ENCODE assay signal across 8 cellular contexts in the genomic region with DNA sequence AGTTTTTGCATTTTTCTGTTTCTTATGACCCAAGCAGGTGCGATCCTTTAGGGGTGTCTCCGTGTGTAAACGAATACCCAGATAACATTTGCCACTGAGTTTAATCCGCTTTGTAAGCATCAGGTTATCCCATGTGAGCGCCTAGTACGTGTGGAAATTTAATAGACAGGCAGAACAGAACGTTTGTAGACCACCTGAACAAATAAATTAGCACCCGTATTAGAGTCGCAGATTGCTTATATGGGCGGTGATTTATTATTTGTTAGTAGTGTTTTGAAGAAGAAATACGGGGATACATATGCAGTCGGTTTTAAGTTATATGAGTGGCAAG. TPM values are rescaled to one million over a fixed set of nuclear protein-coding genes. Genes with fewer than 3 reads are reported as not detected.
DNase-seq lines count a peak whose midpoint lies in the region; FAIRE-seq and TF ChIP-seq lines count a peak whose summit lies in the region.

No MANE protein-coding gene starts in this region.

- TF ChIP-seq POLR2A in endothelial cell of umbilical vein (IDR thresholded peaks at IDR 0.05; ENCODE audit: low read depth, low read length) = no peak

- FAIRE-seq in D721Med (lab: Jason Lieb, UNC) = peak; percentile 92
- no peak for FAIRE-seq in endothelial cell of umbilical vein (lab: Jason Lieb, UNC)

- in situ Hi-C loops in GM23248 (cut with MboI) = no loop called here

- intact Hi-C loops in endothelial cell of umbilical vein (cut with micrococcal nuclease) = loop anchor here (1.0 kb wide), 6 partner anchors 29 to 418 kb away; partner anchors contain the start of gene ARHGDIB

- peak overlapping the region; percentile 99 for H3K9ac ChIP-seq in GM23248
- H3K9ac ChIP-seq in endothelial cell of umbilical vein (replicated peaks; ENCODE audit: extremely low read depth, insufficient read depth, low read length) = peak overlapping the region; percentile 79
- H3K9ac ChIP-seq in parathyroid adenoma = no peak overlapping the region

- H3K36me3 ChIP-seq in GM23248 (ENCODE audit: low read depth) (peaks cover 8% of the 10 kb centered on the region; the same call in 1 of the 2 replicates), MG63 (peaks cover 24% of the 10 kb centered on the region), endothelial cell of umbilical vein (ENCODE audit: control insufficient read depth in 2 of 2, extremely low read depth in 1 of 2, insufficient read depth in 2 of 2, low read length in 2 of 2) (peaks cover 4 to 9% of the 10 kb centered on the region in 2 experiments), parathyroid adenoma (ENCODE audit: control insufficient read depth, insufficient read depth, low read length) (no peaks in the 10 kb centered on the region)

- H3K9me3 ChIP-seq in GM23248 (ENCODE audit: low read depth) (no peaks in the 10 kb centered on the region), MG63 (no peaks in the 10 kb centered on the region), endothelial cell of umbilical vein (replicated peaks; ENCODE audit: control insufficient read depth, insufficient read depth, low read length) (no peaks in the 10 kb centered on the region), parathyroid adenoma (ENCODE audit: control insufficient read depth, low read length) (no peaks in the 10 kb centered on the region)

- no peak for TF ChIP-seq CTCF in D721Med (IDR thresholded peaks at IDR 0.05; ENCODE audit: insufficient read depth, missing control alignments)
- TF ChIP-seq CTCF in endothelial cell of umbilical vein (IDR thresholded peaks at IDR 0.05; ENCODE audit: extremely low read depth in 1 of 2, insufficient read depth in 1 of 2, low read depth in 1 of 2, low read length in 2 of 2) = no peak
- TF ChIP-seq CTCF in parathyroid adenoma (IDR thresholded peaks at IDR 0.05) = no peak

- POLR2A ChIA-PET in endothelial cell of umbilical vein (lab: Charles Lee) = interaction anchor here (0.7 to 1.3 kb wide), 5 partner anchors 29 to 156 kb away, joined by 3 to 12 read pairs (median 6); a partner anchor contains a TSS

- peaks cover 15% of the 10 kb centered on the region for H3K4me1 ChIP-seq in GM23248 (ENCODE audit: insufficient read depth)
- peaks cover 17% of the 10 kb centered on the region for H3K4me1 ChIP-seq in endothelial cell of umbilical vein (ENCODE audit: control insufficient read depth, extremely low read depth, insufficient read depth, low read length)
- H3K4me1 ChIP-seq in parathyroid adenoma = peaks cover 3% of the 10 kb centered on the region

- DNase-seq in D721Med (ENCODE audit: insufficient read length, low spot score) (no peak), GM23248 (no peak), MG63 (no peak), endothelial cell of umbilical vein (ENCODE audit: low read depth, low spot score) (no peak), SIG-M5 (lab: John Stamatoyannopoulos, UW) (no peak), HCEC 1CT (no peak)
- DNase-seq in activated CD4-positive, CD25-positive, alpha-beta regulatory T cell treated with anti-CD3 and anti-CD28 coated beads, Interleukin-2, amount 50 U/mL, for 72 hours = no peak

- H3K4me2 ChIP-seq in GM23248 (ENCODE audit: unreplicated experiment) = peak overlapping the region; percentile 90
- peak overlapping the region; percentile 95 for H3K4me2 ChIP-seq in endothelial cell of umbilical vein (ENCODE audit: insufficient read depth, low read length)
- H3K4me2 ChIP-seq in parathyroid adenoma (ENCODE audit: low read length) = peak overlapping the region; percentile 83

- dilution Hi-C loops in endothelial cell of umbilical vein (cut with MboI; ENCODE audit: extremely low pct_ligation_motif_present, low sequenced_read_pairs) = no loop called here

- 0 to 2% methylated on average over 12 of the region's 12 CpGs for WGBS in GM23248 (ENCODE audit: low coverage in 1 of 2, low lambda C conversion rate in 2 of 2, missing lambda C conversion rate in 2 of 2), 2 experiments

- peak overlapping the region; percentile 99 for H2AFZ ChIP-seq in GM23248
- peak overlapping the region; percentile 88 for H2AFZ ChIP-seq in endothelial cell of umbilical vein (ENCODE audit: low read depth, low read length)
- H2AFZ ChIP-seq in parathyroid adenoma = peak overlapping the region; percentile 84

- no peaks in the 10 kb centered on the region for H3K9me1 ChIP-seq in endothelial cell of umbilical vein (replicated peaks; ENCODE audit: control insufficient read depth, extremely low read depth, insufficient read depth, low read length)

- CTCF ChIA-PET in endothelial cell of umbilical vein (lab: Charles Lee) = interaction anchor here (1.0 to 3.2 kb wide), 8 partner anchors 11 to 418 kb away, joined by 3 to 20 read pairs (median 6); partner anchors contain the start of gene RERG

- H3K9me2 ChIP-seq in GM23248 (ENCODE audit: insufficient read depth) = no peaks in the 10 kb centered on the region

- H3F3A ChIP-seq in GM23248 (ENCODE audit: insufficient read depth) = 0 out of 2 replicates have a peak, but pooled peaks cover 4% of the 10 kb centered on the region

- BruUV-seq in endothelial cell of umbilical vein (replicated peaks; lab: Mats Ljungman, UMichigan) = TSS peak; percentile 90

- H3K27me3 ChIP-seq in GM23248 (replicated peaks; ENCODE audit: insufficient read depth) (no peaks in the 10 kb centered on the region), MG63 (no peaks in the 10 kb centered on the region), endothelial cell of umbilical vein (ENCODE audit: control insufficient read depth in 2 of 2, insufficient read depth in 2 of 2, low read length in 2 of 2) (no peaks in the 10 kb centered on the region), parathyroid adenoma (ENCODE audit: control insufficient read depth, insufficient read depth, low read length) (no peaks in the 10 kb centered on the region)

- H4K20me1 ChIP-seq in GM23248 (ENCODE audit: insufficient read depth) (no peaks in the 10 kb centered on the region), endothelial cell of umbilical vein (replicated peaks; ENCODE audit: control insufficient read depth, extremely low read depth, insufficient read depth, low read length) (no peaks in the 10 kb centered on the region)

- peaks cover 45% of the 10 kb centered on the region for H3K79me2 ChIP-seq in GM23248 (ENCODE audit: insufficient read depth)
- peaks cover 39% of the 10 kb centered on the region for H3K79me2 ChIP-seq in endothelial cell of umbilical vein (ENCODE audit: control insufficient read depth, insufficient read depth, low read length)
- peaks cover 18% of the 10 kb centered on the region for H3K79me2 ChIP-seq in parathyroid adenoma

- H3K4me3 ChIP-seq in GM23248 (peak overlapping the region; percentile 87), MG63 (peak overlapping the region; percentile 95), endothelial cell of umbilical vein (replicated peaks in 1 of 3; ENCODE audit: insufficient read depth in 1 of 3, low read depth in 1 of 3, low read length in 3 of 3) (peak overlapping the region; percentile 40 to 97 (median 82)), parathyroid adenoma (ENCODE audit: low read depth, low read length) (peak overlapping the region; percentile 98)

- H3K27ac ChIP-seq in GM23248 = peak overlapping the region; percentile 98
- H3K27ac ChIP-seq in endothelial cell of umbilical vein (ENCODE audit: insufficient read depth, low read depth, low read length) = peak overlapping the region; percentile 57
- peak overlapping the region; percentile 73 for H3K27ac ChIP-seq in parathyroid adenoma

RNA-seq across cellular contexts. Expression of gene C12orf60, which starts 0.3 kb away (rescaled TPM):
- total RNA-seq in GM23248 (2014; rRNA removed; shearing (Covaris generic)) = 1.2 and 2.3 TPM in 2 replicates
- polyA plus RNA-seq in GM23248 (2016; fragmentation: Nextera tagmentation; extraction: Ambion mirVana) (0.86 and 1.2 TPM in 2 replicates), endothelial cell of umbilical vein (0.52 and 0.57 TPM in 2 replicates)
- 0.42 and 2.2 TPM in 2 replicates for total RNA-seq in MG63 (2014; rRNA removed; shearing (Covaris generic); ENCODE audit: low replicate concordance)
- 1.1 and 1.3 TPM in 2 replicates for total RNA-seq in endothelial cell of umbilical vein
- polyA plus RNA-seq in endothelial cell of umbilical vein (2011; cell fraction: cytosol; rRNA removed) = 0.87 and 1.1 TPM in 2 replicates
- 0.81 and 1.2 TPM in 2 replicates for polyA plus RNA-seq in endothelial cell of umbilical vein (2011; cell fraction: nucleus; rRNA removed)
- 2.5 and 2.8 TPM in 2 replicates for polyA plus RNA-seq in endothelial cell of umbilical vein (2012)
- polyA minus RNA-seq in endothelial cell of umbilical vein = 0.19 and 3.8 TPM in 2 replicates
- polyA minus RNA-seq in endothelial cell of umbilical vein (2011; cell fraction: cytosol; rRNA and poly(A)+ RNA removed) = not detected
- polyA minus RNA-seq in endothelial cell of umbilical vein (2011; cell fraction: nucleus; rRNA and poly(A)+ RNA removed) = 0.67 and 1.3 TPM in 2 replicates

RNA-seq across cellular contexts. Expression of gene WBP11, which starts 0.5 kb away (rescaled TPM):
- 5.5 and 11.8 TPM in 2 replicates for total RNA-seq in GM23248 (2014; rRNA removed; shearing (Covaris generic))
- polyA plus RNA-seq in GM23248 (2016; fragmentation: Nextera tagmentation; extraction: Ambion mirVana) (44.0 and 46.1 TPM in 2 replicates), endothelial cell of umbilical vein (10.6 and 11.4 TPM in 2 replicates)
- total RNA-seq in MG63 (2014; rRNA removed; shearing (Covaris generic); ENCODE audit: low replicate concordance) = 9.0 and 12.8 TPM in 2 replicates
- 70.5 and 77.1 TPM in 2 replicates for total RNA-seq in endothelial cell of umbilical vein
- polyA plus RNA-seq in endothelial cell of umbilical vein (2011; cell fraction: cytosol; rRNA removed) = 16.2 and 18.0 TPM in 2 replicates
- polyA plus RNA-seq in endothelial cell of umbilical vein (2011; cell fraction: nucleus; rRNA removed) = 15.8 and 20.5 TPM in 2 replicates
- 37.7 and 52.5 TPM in 2 replicates for polyA plus RNA-seq in endothelial cell of umbilical vein (2012)
- polyA minus RNA-seq in endothelial cell of umbilical vein = 12.4 and 15.2 TPM in 2 replicates
- 13.0 TPM for polyA minus RNA-seq in endothelial cell of umbilical vein (2011; cell fraction: cytosol; rRNA and poly(A)+ RNA removed)
- 15.1 and 27.6 TPM in 2 replicates for polyA minus RNA-seq in endothelial cell of umbilical vein (2011; cell fraction: nucleus; rRNA and poly(A)+ RNA removed)

RNA-seq across cellular contexts. Expression of gene SMCO3, which starts 10.2 kb away (rescaled TPM):
- not detected in 2 replicates for total RNA-seq in GM23248 (2014; rRNA removed; shearing (Covaris generic))
- polyA plus RNA-seq in GM23248 (2016; fragmentation: Nextera tagmentation; extraction: Ambion mirVana) (not detected in 2 replicates), endothelial cell of umbilical vein (0.33 and 0.37 TPM in 2 replicates)
- not detected in 2 replicates for total RNA-seq in MG63 (2014; rRNA removed; shearing (Covaris generic); ENCODE audit: low replicate concordance)
- total RNA-seq in endothelial cell of umbilical vein = 0.25 and 0.35 TPM in 2 replicates
- 0.25 and 0.28 TPM in 2 replicates for polyA plus RNA-seq in endothelial cell of umbilical vein (2011; cell fraction: cytosol; rRNA removed)
- 1.8 and 2.2 TPM in 2 replicates for polyA plus RNA-seq in endothelial cell of umbilical vein (2011; cell fraction: nucleus; rRNA removed)
- polyA plus RNA-seq in endothelial cell of umbilical vein (2012) = 0.29 and 0.74 TPM in 2 replicates
- polyA minus RNA-seq in endothelial cell of umbilical vein = 1.00 and 1.9 TPM in 2 replicates
- not detected for polyA minus RNA-seq in endothelial cell of umbilical vein (2011; cell fraction: cytosol; rRNA and poly(A)+ RNA removed)
- polyA minus RNA-seq in endothelial cell of umbilical vein (2011; cell fraction: nucleus; rRNA and poly(A)+ RNA removed) = 1.5 and 1.8 TPM in 2 replicates

RNA-seq across cellular contexts. Expression of gene ART4, which starts 39.5 kb away (rescaled TPM):
- total RNA-seq in GM23248 (2014; rRNA removed; shearing (Covaris generic)) = not detected in 2 replicates
- polyA plus RNA-seq in GM23248 (2016; fragmentation: Nextera tagmentation; extraction: Ambion mirVana) (not detected in 2 replicates), endothelial cell of umbilical vein (54.7 and 59.6 TPM in 2 replicates)
- total RNA-seq in MG63 (2014; rRNA removed; shearing (Covaris generic); ENCODE audit: low replicate concordance) = not detected in 2 replicates
- 7.8 and 12.5 TPM in 2 replicates for total RNA-seq in endothelial cell of umbilical vein
- 40.7 and 47.9 TPM in 2 replicates for polyA plus RNA-seq in endothelial cell of umbilical vein (2011; cell fraction: cytosol; rRNA removed)
- polyA plus RNA-seq in endothelial cell of umbilical vein (2011; cell fraction: nucleus; rRNA removed) = 45.0 and 46.9 TPM in 2 replicates
- 24.8 and 41.3 TPM in 2 replicates for polyA plus RNA-seq in endothelial cell of umbilical vein (2012)
- polyA minus RNA-seq in endothelial cell of umbilical vein = 117 and 133 TPM in 2 replicates
- polyA minus RNA-seq in endothelial cell of umbilical vein (2011; cell fraction: cytosol; rRNA and poly(A)+ RNA removed) = not detected
- polyA minus RNA-seq in endothelial cell of umbilical vein (2011; cell fraction: nucleus; rRNA and poly(A)+ RNA removed) = 139 and 193 TPM in 2 replicates
